In genomic region chr14:39113685-39114072, GRCh38 we compare ENCODE assay signal across 8 cellular contexts. TPM values are rescaled to one million over a fixed set of nuclear protein-coding genes. Genes with fewer than 3 reads are reported as not detected.
DNase-seq lines count a peak whose midpoint lies in the region; ATAC-seq, FAIRE-seq and TF ChIP-seq lines count a peak whose summit lies in the region.

No MANE protein-coding gene starts in this region.

- in situ Hi-C loops in GM12878 (cut with MboI) = no loop called here

- peaks cover 3% of the 10 kb centered on the region; the same call in 2 of the 3 replicates for H3K9me3 ChIP-seq in GM12878 (replicated peaks; ENCODE audit: control insufficient read depth, insufficient read depth, low read length)
- no peaks in the 10 kb centered on the region for H3K9me3 ChIP-seq in lung (ENCODE audit: control insufficient read depth in 2 of 2, insufficient read depth in 1 of 2, low read length in 1 of 2)

- TF ChIP-seq EP300 in GM12878 (IDR thresholded peaks at IDR 0.05; ENCODE audit: borderline replicate concordance in 1 of 2, control insufficient read depth in 1 of 2, low read depth in 2 of 2, low read length in 2 of 2) = no peak

- peak overlapping the region; percentile 84 for H2AFZ ChIP-seq in GM12878 (ENCODE audit: control insufficient read depth, low read depth, low read length)

- TF ChIP-seq RAD21 in GM12878 (IDR thresholded peaks at IDR 0.05; ENCODE audit: insufficient read depth, low read depth, low read length) = no peak

- CTCF ChIA-PET in GM12878 (lab: Yijun Ruan, JAX) = interaction anchor here (0.8 to 3.3 kb wide), 5 partner anchors 9 to 313 kb away, joined by 3 to 13 read pairs (median 4); partner anchors contain the start of genes SEC23A and TRAPPC6B

- H3K36me3 ChIP-seq in GM12878 (ENCODE audit: control insufficient read depth in 2 of 2, insufficient read depth in 2 of 2, low read length in 1 of 2) (no peaks in the 10 kb centered on the region; a peak in 2 of 4 replicates), lung (ENCODE audit: control insufficient read depth in 2 of 2, insufficient read depth in 2 of 2, low read length in 2 of 2) (peaks cover 1 to 3% of the 10 kb centered on the region in 2 donors), urinary bladder (ENCODE audit: insufficient read depth) (no peaks in the 10 kb centered on the region)

- peak overlapping the region; percentile 64 for H3K27ac ChIP-seq in GM12878 (ENCODE audit: control insufficient read depth, insufficient read depth)
- H3K27ac ChIP-seq in lung (ENCODE audit: low read depth in 1 of 2, low read length in 1 of 2) = peak overlapping the region; percentile 81 to 84
- H3K27ac ChIP-seq in urinary bladder (ENCODE audit: low read depth) = no peak overlapping the region

- intact Hi-C loops in Right ventricle myocardium superior (cut with DNase I) (no loop called here), left ventricle myocardium superior (cut with micrococcal nuclease) (no loop called here), GM12878 (cut with micrococcal nuclease; ENCODE audit: unreplicated experiment) (loop anchor here (1.0 to 10.0 kb wide), 3 partner anchors 10 to 151 kb away; partner anchors contain the start of genes PNN and SEC23A)

- FAIRE-seq in GM12878 (lab: Jason Lieb, UNC) = no peak

- DNase-seq in Right ventricle myocardium superior (no peak), left ventricle myocardium superior (no peak), GM12878 (ENCODE audit: low read depth, low spot score) (no peak), lung (ENCODE audit: low spot score) (no peak), KG1 (lab: John Stamatoyannopoulos, UW) (no peak), medulla oblongata (ENCODE audit: extremely low spot score) (no peak)

- H3K79me2 ChIP-seq in GM12878 (ENCODE audit: control insufficient read depth, insufficient read depth, low read length) = peaks cover 15% of the 10 kb centered on the region

- POLR2A ChIA-PET in GM12878 (lab: Charles Lee) = interaction anchor here (0.6 to 1.5 kb wide), 9 partner anchors 9 to 502 kb away, joined by 3 to 22 read pairs (median 5); partner anchors contain the start of genes FBXO33, SEC23A and TRAPPC6B

- H4K20me1 ChIP-seq in GM12878 (ENCODE audit: control insufficient read depth, insufficient read depth) = no peaks in the 10 kb centered on the region

- 57% methylated on average over 3 of the region's 3 CpGs for WGBS in GM12878 (ENCODE audit: insufficient coverage, insufficient replicate concordance, low lambda C conversion rate, missing lambda C conversion rate)
- WGBS in lung, 2 donors = 69 to 78% methylated on average over 3 of the region's 3 CpGs
- WGBS in urinary bladder = 81% methylated on average over 3 of the region's 3 CpGs

- no peak for TF ChIP-seq CTCF in GM12878 (IDR thresholded peaks at IDR 0.05 in 2 of 3, conservative IDR thresholded peaks at IDR 0.05 in 1 of 3; ENCODE audit: control insufficient read depth in 2 of 3, extremely low read depth in 1 of 3, insufficient read depth in 1 of 3, low read depth in 3 of 3, low read length in 3 of 3)
- no peak for TF ChIP-seq CTCF in lung (IDR thresholded peaks at IDR 0.05; ENCODE audit: control extremely low read depth, extremely low read depth)

- RAD21 ChIA-PET in GM12878 (lab: Charles Lee; ENCODE audit: unreplicated experiment) = interaction anchor here (0.7 to 3.4 kb wide), 10 partner anchors 10 to 355 kb away, joined by 3 to 28 read pairs (median 4); partner anchors contain the start of genes SEC23A and TRAPPC6B

- H3K4me3 ChIP-seq in GM12878 (peak overlapping the region; percentile 73), lung (no peak overlapping the region), urinary bladder (ENCODE audit: low read depth, low read length) (peak overlapping the region; percentile 61)

- ATAC-seq in Right ventricle myocardium superior (ENCODE audit: poor library complexity) (peak; percentile 17), left ventricle myocardium superior (no peak), GM12878 (no peak), lung (ENCODE audit: insufficient read depth, low FRiP score) (no peak), HG03196 (IDR thresholded peaks at IDR 0.05; ENCODE audit: unreplicated experiment) (no peak)

- peak overlapping the region; percentile 63 for H3K9ac ChIP-seq in GM12878 (ENCODE audit: control insufficient read depth, insufficient read depth, low read length)

- peak overlapping the region; percentile 67 for H3K4me2 ChIP-seq in GM12878 (ENCODE audit: control insufficient read depth, insufficient read depth)

- BruUV-seq in GM12878 (replicated peaks; lab: Mats Ljungman, UMichigan) = TSS peak; percentile 92

- SMC1A ChIA-PET in GM12878 (lab: Charles Lee; ENCODE audit: uncharacterized antibody, unreplicated experiment) = interaction anchor here (0.8 to 4.7 kb wide), 15 partner anchors 11 to 357 kb away, joined by 3 to 39 read pairs (median 4); partner anchors contain the start of genes PNN, SEC23A and TRAPPC6B

- H3K4me1 ChIP-seq in GM12878 (ENCODE audit: control insufficient read depth, insufficient read depth, low read length) (peaks cover 16% of the 10 kb centered on the region), lung (ENCODE audit: control insufficient read depth in 2 of 2, insufficient read depth in 2 of 2, low read length in 2 of 2) (peaks cover 1 to 4% of the 10 kb centered on the region in 2 donors), urinary bladder (ENCODE audit: insufficient read depth) (no peaks in the 10 kb centered on the region)

- H3K27me3 ChIP-seq in GM12878 (replicated peaks in 1 of 2; ENCODE audit: control insufficient read depth in 2 of 2, insufficient read depth in 2 of 2, low read length in 1 of 2) (no peaks in the 10 kb centered on the region), lung (ENCODE audit: control insufficient read depth, insufficient read depth) (no peaks in the 10 kb centered on the region)

- no peak for TF ChIP-seq POLR2A in GM12878 (IDR thresholded peaks at IDR 0.05; ENCODE audit: low read depth, low read length)

RNA-seq across cellular contexts. Expression of gene GEMIN2, which starts 0.4 kb away (rescaled TPM):
- total RNA-seq in Right ventricle myocardium superior = 5.1 TPM
- total RNA-seq in left ventricle myocardium superior = 7.7 TPM
- 35.1 and 36.7 TPM in 2 replicates for total RNA-seq in GM12878 (2013; cell fraction: nucleolus; rRNA removed)
- total RNA-seq in GM12878 (2014; rRNA removed) = 38.0 and 44.4 TPM in 2 replicates
- 37.4 and 38.8 TPM in 2 replicates for total RNA-seq in GM12878 (2014; rRNA removed; fragmentation: Illumina TruSeq; extraction: Trizol)
- 25.9 and 28.4 TPM in 2 replicates for total RNA-seq in GM12878 (2021)
- polyA plus RNA-seq in GM12878 (2011; ENCODE audit: low read depth) = 11.8 TPM
- polyA plus RNA-seq in GM12878 (2011; rRNA removed) = 45.0 and 67.0 TPM in 2 replicates
- polyA plus RNA-seq in GM12878 (2011; cell fraction: cytosol; rRNA removed) = 24.2 TPM in 2 replicates
- polyA plus RNA-seq in GM12878 (2011; cell fraction: nucleus; rRNA removed) = 24.0 and 37.2 TPM in 2 replicates
- polyA plus RNA-seq in GM12878 (2012) = 21.1 and 23.5 TPM in 2 replicates
- polyA plus RNA-seq in GM12878 (2014; fragmentation: Illumina TruSeq; extraction: Trizol) = 37.3 and 38.0 TPM in 2 replicates
- polyA plus RNA-seq in GM12878 (2014; fragmentation: Nextera tagmentation; extraction: Ambion mirVana) = 10 to 100 TPM; 51.5 to 69.3 TPM
- polyA plus RNA-seq in GM12878 (2014; rRNA removed) = 32.0 and 48.3 TPM in 2 replicates
- 10 to 100 TPM; 47.3 to 52.6 TPM for polyA plus RNA-seq in GM12878 (2016; fragmentation: Nextera tagmentation; extraction: Ambion mirVana)
- 13.7 and 13.8 TPM in 2 replicates for polyA minus RNA-seq in GM12878 (2011; rRNA and poly(A)+ RNA removed)
- 6.4 and 8.5 TPM in 2 replicates for polyA minus RNA-seq in GM12878 (2011; cell fraction: cytosol; rRNA and poly(A)+ RNA removed)
- polyA minus RNA-seq in GM12878 (2011; cell fraction: nucleus; rRNA and poly(A)+ RNA removed) = 10.9 and 14.5 TPM in 2 replicates
- 10 to 100 TPM in 1 of 2 donors, 1 to 10 TPM in 1; 7.3 to 19.8 TPM for total RNA-seq in lung
- 10 to 100 TPM in 1 of 2 donors, 1 to 10 TPM in 1; 9.5 to 10.1 TPM for polyA plus RNA-seq in lung
- total RNA-seq in urinary bladder = 33.5 TPM
- 8.6 TPM for polyA plus RNA-seq in urinary bladder

RNA-seq across cellular contexts. Expression of gene SEC23A, which starts 10.6 kb away (rescaled TPM):
- total RNA-seq in Right ventricle myocardium superior (79.7 TPM), left ventricle myocardium superior (85.5 TPM), GM12878 (2014; rRNA removed) (42.9 and 50.0 TPM in 2 replicates), GM12878 (2014; rRNA removed; fragmentation: Illumina TruSeq; extraction: Trizol) (49.8 and 58.8 TPM in 2 replicates), GM12878 (2021) (34.2 and 37.4 TPM in 2 replicates), lung (10 to 100 TPM; 50.6 to 78.9 TPM), urinary bladder (318 TPM)
- 140 and 163 TPM in 2 replicates for total RNA-seq in GM12878 (2013; cell fraction: nucleolus; rRNA removed)
- polyA plus RNA-seq in GM12878 (2011; ENCODE audit: low read depth) = 15.2 TPM
- polyA plus RNA-seq in GM12878 (2011; rRNA removed) (63.8 and 107 TPM in 2 replicates), GM12878 (2014; fragmentation: Illumina TruSeq; extraction: Trizol) (28.4 and 35.8 TPM in 2 replicates), GM12878 (2014; fragmentation: Nextera tagmentation; extraction: Ambion mirVana) (10 to 100 TPM; 13.6 to 15.2 TPM), GM12878 (2014; rRNA removed) (19.0 and 26.7 TPM in 2 replicates), GM12878 (2016; fragmentation: Nextera tagmentation; extraction: Ambion mirVana) (10 to 100 TPM; 40.3 to 42.1 TPM), lung (10 to 100 TPM; 10.6 to 23.6 TPM), urinary bladder (67.2 TPM)
- 31.9 and 51.1 TPM in 2 replicates for polyA plus RNA-seq in GM12878 (2011; cell fraction: cytosol; rRNA removed)
- polyA plus RNA-seq in GM12878 (2011; cell fraction: nucleus; rRNA removed) = 26.5 and 34.9 TPM in 2 replicates
- polyA plus RNA-seq in GM12878 (2012) = 23.7 and 25.3 TPM in 2 replicates
- 110 and 139 TPM in 2 replicates for polyA minus RNA-seq in GM12878 (2011; rRNA and poly(A)+ RNA removed)
- polyA minus RNA-seq in GM12878 (2011; cell fraction: cytosol; rRNA and poly(A)+ RNA removed) = 51.1 and 56.1 TPM in 2 replicates
- polyA minus RNA-seq in GM12878 (2011; cell fraction: nucleus; rRNA and poly(A)+ RNA removed) = 49.6 and 69.8 TPM in 2 replicates

RNA-seq across cellular contexts. Expression of gene TRAPPC6B, which starts 56.5 kb away (rescaled TPM):
- total RNA-seq in Right ventricle myocardium superior = 21.9 TPM
- total RNA-seq in left ventricle myocardium superior = 22.8 TPM
- 35.5 and 36.2 TPM in 2 replicates for total RNA-seq in GM12878 (2013; cell fraction: nucleolus; rRNA removed)
- 11.7 and 16.7 TPM in 2 replicates for total RNA-seq in GM12878 (2014; rRNA removed)
- 15.0 and 15.3 TPM in 2 replicates for total RNA-seq in GM12878 (2014; rRNA removed; fragmentation: Illumina TruSeq; extraction: Trizol)
- total RNA-seq in GM12878 (2021) = 17.5 and 18.7 TPM in 2 replicates
- polyA plus RNA-seq in GM12878 (2011; ENCODE audit: low read depth) = 10.7 TPM
- polyA plus RNA-seq in GM12878 (2011; rRNA removed) = 23.0 and 37.2 TPM in 2 replicates
- polyA plus RNA-seq in GM12878 (2011; cell fraction: cytosol; rRNA removed) = 6.4 and 9.0 TPM in 2 replicates
- 21.5 and 26.1 TPM in 2 replicates for polyA plus RNA-seq in GM12878 (2011; cell fraction: nucleus; rRNA removed)
- polyA plus RNA-seq in GM12878 (2012) = 11.5 and 11.7 TPM in 2 replicates
- 19.9 and 22.0 TPM in 2 replicates for polyA plus RNA-seq in GM12878 (2014; fragmentation: Illumina TruSeq; extraction: Trizol)
- 1 to 10 TPM; 3.6 to 4.2 TPM for polyA plus RNA-seq in GM12878 (2014; fragmentation: Nextera tagmentation; extraction: Ambion mirVana)
- 15.8 and 22.2 TPM in 2 replicates for polyA plus RNA-seq in GM12878 (2014; rRNA removed)
- 10 to 100 TPM; 21.0 to 22.9 TPM for polyA plus RNA-seq in GM12878 (2016; fragmentation: Nextera tagmentation; extraction: Ambion mirVana)
- 10.3 and 13.3 TPM in 2 replicates for polyA minus RNA-seq in GM12878 (2011; rRNA and poly(A)+ RNA removed)
- polyA minus RNA-seq in GM12878 (2011; cell fraction: cytosol; rRNA and poly(A)+ RNA removed) = 5.6 and 8.2 TPM in 2 replicates
- 11.7 and 23.3 TPM in 2 replicates for polyA minus RNA-seq in GM12878 (2011; cell fraction: nucleus; rRNA and poly(A)+ RNA removed)
- 10 to 100 TPM; 21.5 to 38.3 TPM for total RNA-seq in lung
- polyA plus RNA-seq in lung = 10 to 100 TPM; 12.2 to 15.3 TPM
- 51.3 TPM for total RNA-seq in urinary bladder
- polyA plus RNA-seq in urinary bladder = 25.0 TPM
